In the genomic region with DNA sequence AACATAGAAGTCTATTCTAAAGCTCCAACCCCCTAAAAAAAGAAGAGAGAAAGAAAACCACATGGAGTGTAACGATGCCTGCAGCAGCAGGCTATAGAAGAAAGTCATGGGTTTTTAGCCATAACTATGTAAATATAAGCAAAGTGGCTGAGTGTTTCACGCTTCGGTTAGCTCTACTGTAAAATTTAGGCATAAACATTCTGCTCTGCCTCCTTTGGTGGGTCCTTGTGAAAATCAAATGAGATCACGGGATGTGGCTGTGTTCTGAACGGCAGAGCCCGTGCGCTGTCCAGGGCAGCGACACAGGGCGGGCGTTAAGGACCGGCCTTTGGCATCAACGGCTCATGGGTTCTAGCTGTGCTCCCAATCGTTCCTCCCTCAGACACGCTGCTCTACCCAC, we compare ENCODE assay signal across 8 cellular contexts.
A peak's percentile ranks its signal among the peaks of the same experiment; 100 is the strongest.
DNase-seq lines count a peak whose midpoint lies in the region; ATAC-seq and TF ChIP-seq lines count a peak whose summit lies in the region.

No MANE protein-coding gene starts in this region.

- no peak for DNase-seq in T-helper 1 cell
- no peak for DNase-seq in stimulated activated effector memory CD8-positive, alpha-beta T cell treated with anti-CD3 and anti-CD28 coated beads, Interleukin-12 subunit alpha, Interleukin-12 subunit beta, amount 100 ng/mL, for 72 hours (ENCODE audit: low spot score in 2 of 2)
- no peak for DNase-seq in occipital lobe (lab: John Stamatoyannopoulos, UW)
- DNase-seq in C1 segment of cervical spinal cord (lab: John Stamatoyannopoulos, UW): no peak
- DNase-seq in DMS53 (lab: John Stamatoyannopoulos, UW): no peak

- H3K9me2 ChIP-seq in OCI-LY1 (ENCODE audit: low read depth, low read length): no peaks in the 10 kb centered on the region

- no peaks in the 10 kb centered on the region for H3F3A ChIP-seq in OCI-LY1 (ENCODE audit: insufficient read depth, low read length)

- peaks cover 44% of the 10 kb centered on the region for H3K4me1 Mint-ChIP-seq in T-helper 1 cell treated with Interleukin-12 subunit alpha and Interleukin-12 subunit beta and Interleukin-4 antibody, amounts not matched to agents 30 μg/mL and 1 μg/mL, for 36 hours (ENCODE audit: low read depth)
- peaks cover 33% of the 10 kb centered on the region for H3K4me1 Mint-ChIP-seq in stimulated activated effector memory CD8-positive, alpha-beta T cell treated with anti-CD3 and anti-CD28 coated beads, Interleukin-12 subunit alpha, Interleukin-12 subunit beta, amount 100 ng/mL, for 72 hours

- peaks cover 58% of the 10 kb centered on the region for H3K36me3 ChIP-seq in OCI-LY1 (ENCODE audit: insufficient read depth, low read length)

- H3K9me3 ChIP-seq in OCI-LY1 (ENCODE audit: low read length): no peaks in the 10 kb centered on the region

- ATAC-seq in HG02759 (IDR thresholded peaks at IDR 0.05; ENCODE audit: unreplicated experiment): peak; percentile 88
- no peak for ATAC-seq in stimulated activated effector memory CD8-positive, alpha-beta T cell treated with anti-CD3 and anti-CD28 coated beads, Interleukin-12 subunit alpha, Interleukin-12 subunit beta, amount 100 ng/mL, for 72 hours

- H2AFZ ChIP-seq in OCI-LY1 (ENCODE audit: low read length): no peak overlapping the region

- H3K27me3 Mint-ChIP-seq in T-helper 1 cell treated with Interleukin-12 subunit alpha and Interleukin-12 subunit beta and Interleukin-4 antibody, amounts not matched to agents 30 μg/mL and 1 μg/mL, for 36 hours (ENCODE audit: low read depth): no peaks in the 10 kb centered on the region

- H3K4me2 ChIP-seq in OCI-LY1 (ENCODE audit: low read length): peak overlapping the region; percentile 75

- H3K27ac Mint-ChIP-seq in T-helper 1 cell treated with Interleukin-12 subunit alpha and Interleukin-12 subunit beta and Interleukin-4 antibody, amounts not matched to agents 30 μg/mL and 1 μg/mL, for 36 hours: peak overlapping the region; percentile 45
- peak overlapping the region; percentile 17 for H3K27ac Mint-ChIP-seq in stimulated activated effector memory CD8-positive, alpha-beta T cell treated with anti-CD3 and anti-CD28 coated beads, Interleukin-12 subunit alpha, Interleukin-12 subunit beta, amount 100 ng/mL, for 72 hours

- peak overlapping the region; percentile 50 for H3K4me3 ChIP-seq in OCI-LY1 (ENCODE audit: low read depth, low read length, poor library complexity, severe bottlenecking)

- H3K36me3 Mint-ChIP-seq in T-helper 1 cell treated with Interleukin-12 subunit alpha and Interleukin-12 subunit beta and Interleukin-4 antibody, amounts not matched to agents 30 μg/mL and 1 μg/mL, for 36 hours (ENCODE audit: low read depth): peaks cover 86% of the 10 kb centered on the region
- peaks cover 99% of the 10 kb centered on the region for H3K36me3 Mint-ChIP-seq in stimulated activated effector memory CD8-positive, alpha-beta T cell treated with anti-CD3 and anti-CD28 coated beads, Interleukin-12 subunit alpha, Interleukin-12 subunit beta, amount 100 ng/mL, for 72 hours

- H3K27ac ChIP-seq in OCI-LY1 (ENCODE audit: low read depth, low read length, poor library complexity, severe bottlenecking): peak overlapping the region; percentile 96

- no peak for TF ChIP-seq CTCF in OCI-LY1 (IDR thresholded peaks at IDR 0.05; ENCODE audit: low read length)

- H3K27me3 ChIP-seq in OCI-LY1 (ENCODE audit: insufficient read depth, low read length): no peaks in the 10 kb centered on the region

- H3K4me3 Mint-ChIP-seq in T-helper 1 cell treated with Interleukin-12 subunit alpha and Interleukin-12 subunit beta and Interleukin-4 antibody, amounts not matched to agents 30 μg/mL and 1 μg/mL, for 36 hours: no peak overlapping the region
- no peak overlapping the region for H3K4me3 Mint-ChIP-seq in stimulated activated effector memory CD8-positive, alpha-beta T cell treated with anti-CD3 and anti-CD28 coated beads, Interleukin-12 subunit alpha, Interleukin-12 subunit beta, amount 100 ng/mL, for 72 hours

- H3K9me3 Mint-ChIP-seq in T-helper 1 cell treated with Interleukin-12 subunit alpha and Interleukin-12 subunit beta and Interleukin-4 antibody, amounts not matched to agents 30 μg/mL and 1 μg/mL, for 36 hours: peaks cover 4% of the 10 kb centered on the region
- H3K9me3 Mint-ChIP-seq in stimulated activated effector memory CD8-positive, alpha-beta T cell treated with anti-CD3 and anti-CD28 coated beads, Interleukin-12 subunit alpha, Interleukin-12 subunit beta, amount 100 ng/mL, for 72 hours: no peaks in the 10 kb centered on the region

- peak overlapping the region; percentile 57 for H3K9ac ChIP-seq in OCI-LY1 (ENCODE audit: low read length)

- no peaks in the 10 kb centered on the region for H3K79me2 ChIP-seq in OCI-LY1 (ENCODE audit: insufficient read depth, low read length)

- peaks cover 48% of the 10 kb centered on the region for H3K4me1 ChIP-seq in OCI-LY1 (ENCODE audit: insufficient read depth, low read length, severe bottlenecking)

- H4K20me1 ChIP-seq in OCI-LY1 (ENCODE audit: insufficient read depth, low read length): no peaks in the 10 kb centered on the region
